In the genomic region with DNA sequence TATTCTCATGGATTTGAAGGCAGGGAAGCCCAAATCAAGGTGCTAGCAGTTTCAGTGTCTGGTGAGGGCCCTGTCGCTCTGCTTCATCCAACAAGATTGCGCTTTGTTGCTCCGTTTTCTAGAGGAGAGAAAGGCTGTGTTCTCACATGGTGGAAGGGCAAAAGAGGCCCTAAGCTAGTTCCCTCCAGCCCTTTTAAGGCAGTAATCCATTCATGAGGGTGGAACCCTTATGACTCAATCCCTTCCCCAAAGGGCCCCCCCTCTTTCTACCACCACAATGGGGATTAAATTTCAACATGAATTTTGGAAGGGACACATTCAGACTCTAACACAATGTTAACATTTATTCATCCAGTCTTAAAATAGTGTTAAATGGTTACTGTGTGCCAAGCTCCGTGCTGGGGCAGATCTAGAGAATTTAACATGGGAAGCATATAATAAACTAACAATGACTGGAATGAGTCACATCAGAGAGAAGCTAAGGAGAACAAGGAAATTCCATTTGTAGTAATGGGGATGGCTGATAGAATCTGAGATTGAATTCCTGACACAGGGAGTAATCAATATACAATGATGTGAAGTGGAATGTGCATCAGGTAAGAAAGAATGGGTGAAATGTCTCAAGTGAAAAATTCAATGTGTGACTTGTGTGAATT, we compare ENCODE assay signal across 2 cellular contexts.
A peak's percentile ranks its signal among the peaks of the same experiment; 100 is the strongest.
TF ChIP-seq lines count a peak whose summit lies in the region.

No MANE protein-coding gene starts in this region.

TF ChIP-seq in SK-N-SH, 30 proteins besides CTCF, POLR2A, EP300 and RAD21:
- TF ChIP-seq TCF12 (IDR thresholded peaks at IDR 0.05) (no peak), FOXJ3 (CRISPR knock-in tag; IDR thresholded peaks at IDR 0.05) (no peak), JUND (IDR thresholded peaks at IDR 0.05) (0 out of 2 replicates have a peak, but pooled peaks have one; percentile 5), FOSL2 (IDR thresholded peaks at IDR 0.05; ENCODE audit: borderline replicate concordance, low read depth) (peak; percentile 25; the same call in 1 of the 2 replicates)

TF ChIP-seq in SK-N-SH treated with all-trans-retinoic acid at 6 μM for 48 hours, 23 proteins besides CTCF, POLR2A, EP300 and RAD21 (continued from another document):
- TF ChIP-seq ZNF70 (CRISPR knock-in tag; IDR thresholded peaks at IDR 0.05), result no peak
- TF ChIP-seq RARB (CRISPR knock-in tag; IDR thresholded peaks at IDR 0.05), result no peak
- TF ChIP-seq ZNF8 (CRISPR knock-in tag; IDR thresholded peaks at IDR 0.05), result no peak
- TF ChIP-seq, protein P1, sequence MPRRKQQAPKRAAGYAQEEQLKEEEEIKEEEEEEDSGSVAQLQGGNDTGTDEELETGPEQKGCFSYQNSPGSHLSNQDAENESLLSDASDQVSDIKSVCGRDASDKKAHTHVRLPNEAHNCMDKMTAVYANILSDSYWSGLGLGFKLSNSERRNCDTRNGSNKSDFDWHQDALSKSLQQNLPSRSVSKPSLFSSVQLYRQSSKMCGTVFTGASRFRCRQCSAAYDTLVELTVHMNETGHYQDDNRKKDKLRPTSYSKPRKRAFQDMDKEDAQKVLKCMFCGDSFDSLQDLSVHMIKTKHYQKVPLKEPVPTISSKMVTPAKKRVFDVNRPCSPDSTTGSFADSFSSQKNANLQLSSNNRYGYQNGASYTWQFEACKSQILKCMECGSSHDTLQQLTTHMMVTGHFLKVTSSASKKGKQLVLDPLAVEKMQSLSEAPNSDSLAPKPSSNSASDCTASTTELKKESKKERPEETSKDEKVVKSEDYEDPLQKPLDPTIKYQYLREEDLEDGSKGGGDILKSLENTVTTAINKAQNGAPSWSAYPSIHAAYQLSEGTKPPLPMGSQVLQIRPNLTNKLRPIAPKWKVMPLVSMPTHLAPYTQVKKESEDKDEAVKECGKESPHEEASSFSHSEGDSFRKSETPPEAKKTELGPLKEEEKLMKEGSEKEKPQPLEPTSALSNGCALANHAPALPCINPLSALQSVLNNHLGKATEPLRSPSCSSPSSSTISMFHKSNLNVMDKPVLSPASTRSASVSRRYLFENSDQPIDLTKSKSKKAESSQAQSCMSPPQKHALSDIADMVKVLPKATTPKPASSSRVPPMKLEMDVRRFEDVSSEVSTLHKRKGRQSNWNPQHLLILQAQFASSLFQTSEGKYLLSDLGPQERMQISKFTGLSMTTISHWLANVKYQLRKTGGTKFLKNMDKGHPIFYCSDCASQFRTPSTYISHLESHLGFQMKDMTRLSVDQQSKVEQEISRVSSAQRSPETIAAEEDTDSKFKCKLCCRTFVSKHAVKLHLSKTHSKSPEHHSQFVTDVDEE (CRISPR knock-in tag; IDR thresholded peaks at IDR 0.05), result no peak
- TF ChIP-seq SNAI2 (CRISPR knock-in tag; IDR thresholded peaks at IDR 0.05), result no peak
- no peak for TF ChIP-seq ZFP30 (CRISPR knock-in tag; IDR thresholded peaks at IDR 0.05)
- TF ChIP-seq PPARA (CRISPR knock-in tag; IDR thresholded peaks at IDR 0.05; ENCODE audit: borderline replicate concordance), result no peak
- no peak for TF ChIP-seq OSR1 (CRISPR knock-in tag; IDR thresholded peaks at IDR 0.05)
- TF ChIP-seq ZNF565 (CRISPR knock-in tag; conservative IDR thresholded peaks at IDR 0.05; ENCODE audit: low read depth), result no peak
- no peak for TF ChIP-seq GLIS3 (CRISPR knock-in tag; IDR thresholded peaks at IDR 0.05)
- no peak for TF ChIP-seq ARNTL (CRISPR knock-in tag; IDR thresholded peaks at IDR 0.05; ENCODE audit: borderline replicate concordance, low read depth)
- TF ChIP-seq, protein P2, sequence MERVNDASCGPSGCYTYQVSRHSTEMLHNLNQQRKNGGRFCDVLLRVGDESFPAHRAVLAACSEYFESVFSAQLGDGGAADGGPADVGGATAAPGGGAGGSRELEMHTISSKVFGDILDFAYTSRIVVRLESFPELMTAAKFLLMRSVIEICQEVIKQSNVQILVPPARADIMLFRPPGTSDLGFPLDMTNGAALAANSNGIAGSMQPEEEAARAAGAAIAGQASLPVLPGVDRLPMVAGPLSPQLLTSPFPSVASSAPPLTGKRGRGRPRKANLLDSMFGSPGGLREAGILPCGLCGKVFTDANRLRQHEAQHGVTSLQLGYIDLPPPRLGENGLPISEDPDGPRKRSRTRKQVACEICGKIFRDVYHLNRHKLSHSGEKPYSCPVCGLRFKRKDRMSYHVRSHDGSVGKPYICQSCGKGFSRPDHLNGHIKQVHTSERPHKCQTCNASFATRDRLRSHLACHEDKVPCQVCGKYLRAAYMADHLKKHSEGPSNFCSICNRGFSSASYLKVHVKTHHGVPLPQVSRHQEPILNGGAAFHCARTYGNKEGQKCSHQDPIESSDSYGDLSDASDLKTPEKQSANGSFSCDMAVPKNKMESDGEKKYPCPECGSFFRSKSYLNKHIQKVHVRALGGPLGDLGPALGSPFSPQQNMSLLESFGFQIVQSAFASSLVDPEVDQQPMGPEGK (CRISPR knock-in tag; IDR thresholded peaks at IDR 0.05; ENCODE audit: borderline replicate concordance), result no peak
- TF ChIP-seq TOX (CRISPR knock-in tag; IDR thresholded peaks at IDR 0.05; ENCODE audit: borderline replicate concordance), result no peak
- TF ChIP-seq, protein P3, sequence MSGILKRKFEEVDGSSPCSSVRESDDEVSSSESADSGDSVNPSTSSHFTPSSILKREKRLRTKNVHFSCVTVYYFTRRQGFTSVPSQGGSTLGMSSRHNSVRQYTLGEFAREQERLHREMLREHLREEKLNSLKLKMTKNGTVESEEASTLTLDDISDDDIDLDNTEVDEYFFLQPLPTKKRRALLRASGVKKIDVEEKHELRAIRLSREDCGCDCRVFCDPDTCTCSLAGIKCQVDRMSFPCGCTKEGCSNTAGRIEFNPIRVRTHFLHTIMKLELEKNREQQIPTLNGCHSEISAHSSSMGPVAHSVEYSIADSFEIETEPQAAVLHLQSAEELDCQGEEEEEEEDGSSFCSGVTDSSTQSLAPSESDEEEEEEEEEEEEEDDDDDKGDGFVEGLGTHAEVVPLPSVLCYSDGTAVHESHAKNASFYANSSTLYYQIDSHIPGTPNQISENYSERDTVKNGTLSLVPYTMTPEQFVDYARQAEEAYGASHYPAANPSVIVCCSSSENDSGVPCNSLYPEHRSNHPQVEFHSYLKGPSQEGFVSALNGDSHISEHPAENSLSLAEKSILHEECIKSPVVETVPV (CRISPR knock-in tag; IDR thresholded peaks at IDR 0.05), result no peak
- no peak for TF ChIP-seq BACH2 (CRISPR knock-in tag; IDR thresholded peaks at IDR 0.05; ENCODE audit: borderline replicate concordance)
- no peak for TF ChIP-seq ZC3H10 (CRISPR knock-in tag; IDR thresholded peaks at IDR 0.05)
- TF ChIP-seq, protein P4, sequence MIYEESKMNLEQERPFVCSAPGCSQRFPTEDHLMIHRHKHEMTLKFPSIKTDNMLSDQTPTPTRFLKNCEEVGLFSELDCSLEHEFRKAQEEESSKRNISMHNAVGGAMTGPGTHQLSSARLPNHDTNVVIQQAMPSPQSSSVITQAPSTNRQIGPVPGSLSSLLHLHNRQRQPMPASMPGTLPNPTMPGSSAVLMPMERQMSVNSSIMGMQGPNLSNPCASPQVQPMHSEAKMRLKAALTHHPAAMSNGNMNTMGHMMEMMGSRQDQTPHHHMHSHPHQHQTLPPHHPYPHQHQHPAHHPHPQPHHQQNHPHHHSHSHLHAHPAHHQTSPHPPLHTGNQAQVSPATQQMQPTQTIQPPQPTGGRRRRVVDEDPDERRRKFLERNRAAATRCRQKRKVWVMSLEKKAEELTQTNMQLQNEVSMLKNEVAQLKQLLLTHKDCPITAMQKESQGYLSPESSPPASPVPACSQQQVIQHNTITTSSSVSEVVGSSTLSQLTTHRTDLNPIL (CRISPR knock-in tag; IDR thresholded peaks at IDR 0.05; ENCODE audit: low read depth), result no peak
- TF ChIP-seq, protein P5, sequence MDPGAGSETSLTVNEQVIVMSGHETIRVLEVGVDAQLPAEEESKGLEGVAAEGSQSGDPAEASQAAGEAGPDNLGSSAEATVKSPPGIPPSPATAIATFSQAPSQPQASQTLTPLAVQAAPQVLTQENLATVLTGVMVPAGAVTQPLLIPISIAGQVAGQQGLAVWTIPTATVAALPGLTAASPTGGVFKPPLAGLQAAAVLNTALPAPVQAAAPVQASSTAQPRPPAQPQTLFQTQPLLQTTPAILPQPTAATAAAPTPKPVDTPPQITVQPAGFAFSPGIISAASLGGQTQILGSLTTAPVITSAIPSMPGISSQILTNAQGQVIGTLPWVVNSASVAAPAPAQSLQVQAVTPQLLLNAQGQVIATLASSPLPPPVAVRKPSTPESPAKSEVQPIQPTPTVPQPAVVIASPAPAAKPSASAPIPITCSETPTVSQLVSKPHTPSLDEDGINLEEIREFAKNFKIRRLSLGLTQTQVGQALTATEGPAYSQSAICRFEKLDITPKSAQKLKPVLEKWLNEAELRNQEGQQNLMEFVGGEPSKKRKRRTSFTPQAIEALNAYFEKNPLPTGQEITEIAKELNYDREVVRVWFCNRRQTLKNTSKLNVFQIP (CRISPR knock-in tag; IDR thresholded peaks at IDR 0.05; ENCODE audit: borderline replicate concordance, low read depth), result no peak
- TF ChIP-seq ISL1 (CRISPR knock-in tag; IDR thresholded peaks at IDR 0.05), result no peak
